ENCODE assay signal across 26 cellular contexts in genomic region chr21:45959182-45959581, GRCh38. TPM values are rescaled to one million over a fixed set of nuclear protein-coding genes. Genes with fewer than 3 reads are reported as not detected.
DNase-seq lines count a peak whose midpoint lies in the region; ATAC-seq, FAIRE-seq and TF ChIP-seq lines count a peak whose summit lies in the region.
"Had no signal": no experiment of that assay in that cellular context is flagged by ENCODE, and none has a peak within 500 bp of the region (broad histone marks: within the 10 kb centered on the region; RNA-seq: fewer than 3 reads in every experiment).

No MANE protein-coding gene starts in this region.

- peaks cover 37% of the 10 kb centered on the region for H3K4me1 Mint-ChIP-seq in osteocyte (ENCODE audit: unreplicated experiment)

- no peak for DNase-seq in GM18507 (ENCODE audit: extremely low spot score, insufficient read length, low read depth)
- DNase-seq in ascending aorta (ENCODE audit: low spot score in 2 of 2): no peak
- no peak for DNase-seq in osteocyte (ENCODE audit: extremely low spot score, unreplicated experiment)
- no peak for DNase-seq in upper lobe of right lung
- no peak for DNase-seq in NCI-H446 treated with DMSO at 0.1 percent for 48 hours (lab: John Stamatoyannopoulos, UW)
- DNase-seq in left lung: no peak
- DNase-seq in RCC 7860 (ENCODE audit: low spot score): no peak
- DNase-seq: activated CD4-positive, alpha-beta T cell treated with anti-CD3 and anti-CD28 coated beads for 48 hours; activated naive CD4-positive, alpha-beta T cell; activated T-cell treated with anti-CD3 and anti-CD28 coated beads, Interleukin-2, amount 50 U/mL, for 24 hours; adrenal gland; brain microvascular endothelial cell; CD8-positive, alpha-beta T cell; effector CD4-positive, alpha-beta T cell; H9; mesendoderm; NCI-H1105; NCI-H1930; NCI-H69; SW 1271; T-helper 9 cell had no signal

- peak overlapping the region; percentile 96 for H3K27ac Mint-ChIP-seq in osteocyte (ENCODE audit: unreplicated experiment)
- H3K27ac Mint-ChIP-seq: activated T-cell treated with anti-CD3 and anti-CD28 coated beads, Interleukin-2, amount 50 U/mL, for 24 hours; CD8-positive, alpha-beta T cell; H9; progenitor cell of endocrine pancreas; stimulated activated naive CD8-positive, alpha-beta T cell treated with anti-CD3 and anti-CD28 coated beads, Interleukin-15, Interleukin-2, amounts not matched to agents 100 ng/mL and 50 ng/mL, for 24 hours; type B pancreatic cell had no signal

- H3K9me3 ChIP-seq in ascending aorta: no peaks in the 10 kb centered on the region
- H3K9me3 ChIP-seq in upper lobe of right lung: no peaks in the 10 kb centered on the region
- H3K9me3 ChIP-seq in left lung: peaks cover 0 to 8% of the 10 kb centered on the region in 2 donors
- H3K9me3 ChIP-seq: adrenal gland had no signal

- H3K27me3 ChIP-seq in ascending aorta (no peaks in the 10 kb centered on the region), upper lobe of right lung (peaks cover 4% of the 10 kb centered on the region), left lung (peaks cover 0 to 10% of the 10 kb centered on the region in 2 donors)
- H3K27me3 ChIP-seq: adrenal gland, brain microvascular endothelial cell had no signal

- H3K4me3 ChIP-seq in ascending aorta (no peak overlapping the region), upper lobe of right lung (no peak overlapping the region), left lung (no peak overlapping the region)
- H3K4me3 ChIP-seq: adrenal gland had no signal

- FAIRE-seq in GM18507 (lab: Jason Lieb, UNC) (peak; percentile 44), RCC 7860 (lab: Jason Lieb, UNC) (no peak)

- peaks cover 0 to 42% of the 10 kb centered on the region in 2 donors for H3K4me1 ChIP-seq in ascending aorta
- H3K4me1 ChIP-seq in upper lobe of right lung: peaks cover 14% of the 10 kb centered on the region
- H3K4me1 ChIP-seq in left lung: no peaks in the 10 kb centered on the region
- H3K4me1 ChIP-seq: adrenal gland had no signal

- H3K9me3 Mint-ChIP-seq in osteocyte (ENCODE audit: unreplicated experiment): peaks cover 5% of the 10 kb centered on the region

- no peak overlapping the region for H3K4me3 Mint-ChIP-seq in osteocyte (ENCODE audit: unreplicated experiment)
- H3K4me3 Mint-ChIP-seq: activated T-cell treated with anti-CD3 and anti-CD28 coated beads, Interleukin-2, amount 50 U/mL, for 24 hours; CD8-positive, alpha-beta T cell; H9; stimulated activated naive CD8-positive, alpha-beta T cell treated with anti-CD3 and anti-CD28 coated beads, Interleukin-15, Interleukin-2, amounts not matched to agents 100 ng/mL and 50 ng/mL, for 24 hours; type B pancreatic cell had no signal

- no peaks in the 10 kb centered on the region for H3K36me3 ChIP-seq in ascending aorta
- no peaks in the 10 kb centered on the region for H3K36me3 ChIP-seq in upper lobe of right lung
- no peaks in the 10 kb centered on the region for H3K36me3 ChIP-seq in left lung
- H3K36me3 ChIP-seq: adrenal gland, brain microvascular endothelial cell had no signal

- ATAC-seq in upper lobe of right lung: no peak
- no peak for ATAC-seq in left lung
- ATAC-seq: CD8-positive, alpha-beta T cell; Panc1 had no signal

- H3K27me3 Mint-ChIP-seq in osteocyte (ENCODE audit: unreplicated experiment): no peaks in the 10 kb centered on the region

- peaks cover under 1% of the 10 kb centered on the region for H3K36me3 Mint-ChIP-seq in osteocyte (ENCODE audit: unreplicated experiment)
- H3K36me3 Mint-ChIP-seq: CD8-positive, alpha-beta T cell; type B pancreatic cell had no signal

- peak overlapping the region; percentile 82 to 86 for H3K27ac ChIP-seq in ascending aorta
- H3K27ac ChIP-seq in upper lobe of right lung: peak overlapping the region; percentile 66
- peak overlapping the region in 1 of 2 donors; percentile 70 for H3K27ac ChIP-seq in left lung
- H3K27ac ChIP-seq: brain microvascular endothelial cell, VCaP had no signal

- intact Hi-C loops in ascending aorta (cut with DNase I) (loop anchor here (5.0 kb wide), 1 partner anchor 268 kb away; the partner anchor contains the start of gene LSS), upper lobe of right lung (cut with DNase I) (no loop called here), left lung (cut with DNase I) (no loop called here)

- TF ChIP-seq CTCF in ascending aorta (IDR thresholded peaks at IDR 0.05) (no peak), osteocyte (IDR thresholded peaks at IDR 0.05) (no peak), upper lobe of right lung (IDR thresholded peaks at IDR 0.05) (no peak), left lung (IDR thresholded peaks at IDR 0.05) (no peak)

RNA-seq across cellular contexts. Expression of gene COL6A1, which starts 22.4 kb away (rescaled TPM):
- total RNA-seq in ascending aorta (1,564 TPM), osteocyte (1,503 and 1,582 TPM in 2 replicates), upper lobe of right lung (175 TPM), left lung (100 to 1,000 TPM; 272 to 322 TPM)
